Comparison of ENCODE assay signal across 1 cellular context in genomic region chr4:147542229-147542990, GRCh38.
TF ChIP-seq lines count a peak whose summit lies in the region.

No MANE protein-coding gene starts in this region.

TF ChIP-seq in K562, 482 proteins besides CTCF, POLR2A, EP300 and RAD21:
- TF ChIP-seq ZNF592 (IDR thresholded peaks at IDR 0.05) (no peak), RBM34 (IDR thresholded peaks at IDR 0.05; ENCODE audit: borderline replicate concordance, insufficient read depth, low read length) (no peak), LARP7 (IDR thresholded peaks at IDR 0.05) (no peak), ZNF766 (CRISPR knock-in tag; conservative IDR thresholded peaks at IDR 0.05) (no peak), NFE2 (IDR thresholded peaks at IDR 0.05; ENCODE audit: low read depth) (no peak), GATAD2B (IDR thresholded peaks at IDR 0.05; ENCODE audit: borderline replicate concordance) (no peak), NR1H2 (CRISPR knock-in tag; IDR thresholded peaks at IDR 0.05) (no peak), SMAD3 (CRISPR knock-in tag; conservative IDR thresholded peaks at IDR 0.05) (no peak), ZNF143 (CRISPR knock-in tag; IDR thresholded peaks at IDR 0.05) (no peak), RAD51 (IDR thresholded peaks at IDR 0.05; ENCODE audit: borderline replicate concordance, low read depth) (no peak), NR2F6 (CRISPR knock-in tag; IDR thresholded peaks at IDR 0.05) (no peak), SAP30 (IDR thresholded peaks at IDR 0.05; ENCODE audit: borderline replicate concordance, insufficient read depth, low read depth, low read length, poor library complexity, severe bottlenecking) (no peak), MXI1 (IDR thresholded peaks at IDR 0.05; ENCODE audit: low read depth, low read length) (no peak)
- TF ChIP-seq, protein P1, sequence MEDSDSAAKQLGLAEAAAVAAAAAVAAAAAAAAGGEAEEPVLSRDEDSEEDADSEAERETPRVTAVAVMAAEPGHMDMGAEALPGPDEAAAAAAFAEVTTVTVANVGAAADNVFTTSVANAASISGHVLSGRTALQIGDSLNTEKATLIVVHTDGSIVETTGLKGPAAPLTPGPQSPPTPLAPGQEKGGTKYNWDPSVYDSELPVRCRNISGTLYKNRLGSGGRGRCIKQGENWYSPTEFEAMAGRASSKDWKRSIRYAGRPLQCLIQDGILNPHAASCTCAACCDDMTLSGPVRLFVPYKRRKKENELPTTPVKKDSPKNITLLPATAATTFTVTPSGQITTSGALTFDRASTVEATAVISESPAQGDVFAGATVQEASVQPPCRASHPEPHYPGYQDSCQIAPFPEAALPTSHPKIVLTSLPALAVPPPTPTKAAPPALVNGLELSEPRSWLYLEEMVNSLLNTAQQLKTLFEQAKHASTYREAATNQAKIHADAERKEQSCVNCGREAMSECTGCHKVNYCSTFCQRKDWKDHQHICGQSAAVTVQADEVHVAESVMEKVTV (CRISPR knock-in tag; IDR thresholded peaks at IDR 0.05): no peak
